In genomic region chr19:12202250-12202649, GRCh38 we compare ENCODE assay signal across 9 cellular contexts. TPM values are rescaled to one million over a fixed set of nuclear protein-coding genes. Genes with fewer than 3 reads are reported as not detected.
DNase-seq lines count a peak whose midpoint lies in the region; ATAC-seq and TF ChIP-seq lines count a peak whose summit lies in the region.
"Had no signal": no experiment of that assay in that cellular context is flagged by ENCODE, and none has a peak within 500 bp of the region (broad histone marks: within the 10 kb centered on the region; RNA-seq: fewer than 3 reads in every experiment).

No MANE protein-coding gene starts in this region.

- H3K27ac ChIP-seq in SK-N-SH (ENCODE audit: low read depth in 2 of 2, low read length in 1 of 2) (no peak overlapping the region), thyroid gland (no peak overlapping the region)
- H3K27ac ChIP-seq: BLaER1 had no signal

- no peaks in the 10 kb centered on the region for H3K79me2 ChIP-seq in SK-N-SH (ENCODE audit: insufficient read depth)

- H3K36me3 ChIP-seq in SK-N-SH (replicated peaks in 1 of 2; ENCODE audit: control insufficient read depth in 1 of 2, insufficient read depth in 2 of 2, low read length in 1 of 2) (peaks cover 0 to 2% of the 10 kb centered on the region in 2 experiments), thyroid gland (no peaks in the 10 kb centered on the region)

- ATAC-seq in SK-N-SH treated with all-trans-retinoic acid at 6 μM for 48 hours (no peak), HG02798 (IDR thresholded peaks at IDR 0.05; ENCODE audit: poor library complexity, unreplicated experiment) (no peak)

- intact Hi-C loops in thyroid gland (cut with DNase I): no loop called here

- H4K20me1 ChIP-seq in SK-N-SH (ENCODE audit: insufficient read depth): no peaks in the 10 kb centered on the region
- H4K20me1 ChIP-seq: BLaER1 had no signal

- peaks cover 24% of the 10 kb centered on the region for H3K9me3 ChIP-seq in SK-N-SH
- no peaks in the 10 kb centered on the region for H3K9me3 ChIP-seq in thyroid gland

- 0 out of 2 replicates have a peak, but pooled peaks have one; percentile 9 for TF ChIP-seq RAD21 in SK-N-SH (IDR thresholded peaks at IDR 0.05; ENCODE audit: low read length)

- POLR2A ChIA-PET in SK-N-SH (lab: Yijun Ruan, JAX): no interaction called here
- POLR2A ChIA-PET in HEK293T (lab: Yijun Ruan, JAX): no interaction called here

- no peak overlapping the region for H3K9ac ChIP-seq in SK-N-SH
- H3K9ac ChIP-seq: BLaER1 had no signal

- H3K27me3 ChIP-seq in SK-N-SH (ENCODE audit: insufficient read depth) (no peaks in the 10 kb centered on the region), thyroid gland (no peaks in the 10 kb centered on the region)
- H3K27me3 ChIP-seq: BLaER1 had no signal

- H3K4me3 ChIP-seq in SK-N-SH (ENCODE audit: low read depth in 2 of 2, low read length in 1 of 2) (no peak overlapping the region), thyroid gland (replicated peaks in 1 of 3) (no peak overlapping the region)
- H3K4me3 ChIP-seq: BLaER1 had no signal

- H3K4me1 ChIP-seq in SK-N-SH (ENCODE audit: control insufficient read depth in 1 of 2, insufficient read depth in 2 of 2, low read depth in 1 of 2, low read length in 1 of 2) (no peaks in the 10 kb centered on the region), thyroid gland (peaks cover 4 to 10% of the 10 kb centered on the region in 2 donors)
- H3K4me1 ChIP-seq: BLaER1 had no signal

- no peaks in the 10 kb centered on the region for H3K9me2 ChIP-seq in SK-N-SH

- CTCF ChIA-PET in SK-N-SH (lab: Yijun Ruan, JAX) (no interaction called here), HEK293T (lab: Yijun Ruan, JAX) (no interaction called here)

- no peak for TF ChIP-seq EP300 in SK-N-SH (IDR thresholded peaks at IDR 0.05; ENCODE audit: borderline replicate concordance in 1 of 2, low read depth in 1 of 2, low read length in 1 of 2)

- no peak for TF ChIP-seq POLR2A in thyroid gland (IDR thresholded peaks at IDR 0.05)

- no peak overlapping the region for H3K4me2 ChIP-seq in SK-N-SH
- H3K4me2 ChIP-seq: BLaER1 had no signal

- H2AFZ ChIP-seq in SK-N-SH (ENCODE audit: low read depth): no peak overlapping the region

- TF ChIP-seq CTCF in SK-N-SH (IDR thresholded peaks at IDR 0.05) (no peak), thyroid gland (IDR thresholded peaks at IDR 0.05) (peak in 4 of 6 experiments; percentile 22 to 37 (median 30))

- no peaks in the 10 kb centered on the region for H3F3A ChIP-seq in SK-N-SH (replicated peaks; ENCODE audit: insufficient read depth)

- DNase-seq in SK-N-SH (no peak), left kidney (ENCODE audit: low read depth, low spot score) (peak; percentile 69), thyroid gland (peak; percentile 45 to 50), hippocampal formation (lab: John Stamatoyannopoulos, UW) (no peak), HEK293T (ENCODE audit: extremely low spot score) (no peak)
- DNase-seq in activated T-cell treated with anti-CD3 and anti-CD28 coated beads, Interleukin-2, amount 50 U/mL, for 1 hour: peak; percentile 55

- WGBS in SK-N-SH (ENCODE audit: low lambda C conversion rate): 44% methylated on average over 4 of the region's 4 CpGs
- WGBS in thyroid gland, 2 donors: 40 to 52% methylated on average over 4 of the region's 4 CpGs

TF ChIP-seq in SK-N-SH, 30 proteins besides CTCF, POLR2A, EP300 and RAD21 (continues in another document):
- TF ChIP-seq TEAD4 (IDR thresholded peaks at IDR 0.05; ENCODE audit: borderline replicate concordance, insufficient read depth) (no peak), POLR2AphosphoS5 (IDR thresholded peaks at IDR 0.05; ENCODE audit: low read depth, low read length) (no peak), FOXM1 (IDR thresholded peaks at IDR 0.05; ENCODE audit: low read depth) (no peak), EZH2phosphoT487 (IDR thresholded peaks at IDR 0.05; ENCODE audit: borderline replicate concordance, low read depth) (no peak)

TF ChIP-seq in SK-N-SH treated with all-trans-retinoic acid at 6 μM for 48 hours, 23 proteins besides CTCF, POLR2A, EP300 and RAD21:
- TF ChIP-seq OSR1 (CRISPR knock-in tag; IDR thresholded peaks at IDR 0.05) (no peak), POU6F1 (CRISPR knock-in tag; IDR thresholded peaks at IDR 0.05; ENCODE audit: borderline replicate concordance, low read depth) (no peak)

TF ChIP-seq in HEK293T, 16 proteins besides CTCF, POLR2A, EP300 and RAD21:
- TF ChIP-seq BHLHE40 (IDR thresholded peaks at IDR 0.05; ENCODE audit: borderline replicate concordance) (no peak), FOXA1 (IDR thresholded peaks at IDR 0.05) (no peak), LEF1 (IDR thresholded peaks at IDR 0.05; ENCODE audit: borderline replicate concordance) (no peak), CTBP1 (IDR thresholded peaks at IDR 0.05; ENCODE audit: borderline replicate concordance) (no peak), HDGF (IDR thresholded peaks at IDR 0.05; ENCODE audit: borderline replicate concordance) (no peak), ARNT (IDR thresholded peaks at IDR 0.05) (no peak)

RNA-seq across cellular contexts. Expression of gene ZNF136, which starts 39.4 kb away (rescaled TPM):
- polyA plus RNA-seq in SK-N-SH (2012; rRNA removed): 1.7 and 2.2 TPM in 2 replicates
- polyA plus RNA-seq in SK-N-SH (2012; cell fraction: cytosol; rRNA removed): 2.3 and 2.8 TPM in 2 replicates
- polyA plus RNA-seq in SK-N-SH (2012; cell fraction: nucleus; rRNA removed): 1.5 and 2.9 TPM in 2 replicates
- 10 to 100 TPM; 17.6 to 30.2 (median 19.1) TPM for total RNA-seq in thyroid gland

RNA-seq across cellular contexts. Expression of gene ZNF625, which starts 45.7 kb away (rescaled TPM):
- polyA plus RNA-seq in SK-N-SH (2012; rRNA removed): 1.9 and 2.3 TPM in 2 replicates
- polyA plus RNA-seq in SK-N-SH (2012; cell fraction: cytosol; rRNA removed): 1.5 and 1.7 TPM in 2 replicates
- polyA plus RNA-seq in SK-N-SH (2012; cell fraction: nucleus; rRNA removed): 3.3 and 3.7 TPM in 2 replicates
- total RNA-seq in thyroid gland: 10 to 100 TPM in 3 of 4 donors, 1 to 10 TPM in 1; 5.5 to 12.2 (median 11.5) TPM

Comparison
In these comparisons a context has a peak if more than half of its experiments do, and no peak if none do; other contexts are left out.
1. DNase-seq: peak in activated T-cell treated with anti-CD3 and anti-CD28 coated beads, Interleukin-2, amount 50 U/mL, for 1 hour (single experiment), left kidney (single experiment) and thyroid gland (2 of 2); none in SK-N-SH (single experiment), hippocampal formation (0 of 2) and HEK293T (single experiment).